In genomic region chr2:142621287-142621686, GRCh38 we compare ENCODE assay signal across 39 cellular contexts.
"Had no signal": no experiment of that assay in that cellular context is flagged by ENCODE, and none has a peak within 500 bp of the region (broad histone marks: within the 10 kb centered on the region; RNA-seq: fewer than 3 reads in every experiment).

No MANE protein-coding gene starts in this region.

- H3K4me1 Mint-ChIP-seq: activated naive CD4-positive, alpha-beta T cell treated with anti-CD3 and anti-CD28 coated beads, Interleukin-2, amount 10 ng/mL, durations not matched to agents 7 days and 5 days; activated naive CD4-positive, alpha-beta T cell treated with anti-CD3 and anti-CD28 coated beads, Interleukin-2, amount 50 U/mL, for 24 hours; activated naive CD8-positive, alpha-beta T cell treated with anti-CD3 and anti-CD28 coated beads, Interleukin-2, amount 10 ng/mL, durations not matched to agents 7 days and 5 days; activated naive CD8-positive, alpha-beta T cell treated with anti-CD3 and anti-CD28 coated beads, Interleukin-2, amount 50 U/mL, for 24 hours; activated T-helper 17 cell treated with anti-CD3 and anti-CD28 coated beads, Interleukin-2, amount 50 U/mL, for 72 hours; brain; central memory CD8-positive, alpha-beta T cell had no signal

- H3K9me3 ChIP-seq: adrenal gland, ascending aorta, body of pancreas, breast epithelium had no signal

- H3K36me3 Mint-ChIP-seq: activated naive CD4-positive, alpha-beta T cell treated with anti-CD3 and anti-CD28 coated beads, Interleukin-2, amount 10 ng/mL, durations not matched to agents 7 days and 5 days; activated naive CD4-positive, alpha-beta T cell treated with anti-CD3 and anti-CD28 coated beads, Interleukin-2, amount 50 U/mL, for 24 hours; activated naive CD4-positive, alpha-beta T cell treated with anti-CD3 and anti-CD28 coated beads, Interleukin-2, amount 50 U/mL, for 72 hours; activated naive CD8-positive, alpha-beta T cell; activated naive CD8-positive, alpha-beta T cell treated with anti-CD3 and anti-CD28 coated beads, Interleukin-2, amount 10 ng/mL, durations not matched to agents 7 days and 5 days; brain had no signal

- H3K4me3 ChIP-seq: adrenal gland, ascending aorta, body of pancreas, breast epithelium, cardiac muscle cell had no signal

- H3K4me3 Mint-ChIP-seq: activated naive CD4-positive, alpha-beta T cell treated with anti-CD3 and anti-CD28 coated beads for 36 hours; activated naive CD4-positive, alpha-beta T cell treated with anti-CD3 and anti-CD28 coated beads, Interleukin-2, amount 10 ng/mL, durations not matched to agents 7 days and 5 days; activated naive CD4-positive, alpha-beta T cell treated with anti-CD3 and anti-CD28 coated beads, Interleukin-2, amount 50 U/mL, for 24 hours; activated naive CD8-positive, alpha-beta T cell; activated naive CD8-positive, alpha-beta T cell treated with anti-CD3 and anti-CD28 coated beads, Interleukin-2, amount 10 ng/mL, durations not matched to agents 7 days and 5 days; activated naive CD8-positive, alpha-beta T cell treated with anti-CD3 and anti-CD28 coated beads, Interleukin-2, amount 50 U/mL, for 24 hours; activated T-cell treated with anti-CD3 and anti-CD28 coated beads, Interleukin-2, amount 50 U/mL, for 24 hours; activated T-cell treated with anti-CD3 and anti-CD28 coated beads, Interleukin-2, amount 50 U/mL, for 4 hours; activated T-cell treated with anti-CD3 and anti-CD28 coated beads, Interleukin-2, amount 50 U/mL, for 72 hours; activated T-helper 1 cell treated with anti-CD3 and anti-CD28 coated beads, Interleukin-12 subunit alpha, Interleukin-12 subunit beta, Interleukin-2, Interleukin-4 antibody, amounts not matched to agents 30 ng/mL and 10 ng/mL and 1 ng/mL, durations not matched to agents 14 hours and 24 hours and 36 hours; activated T-helper 17 cell treated with anti-CD3 and anti-CD28 coated beads, Interleukin-2, amount 50 U/mL, for 72 hours; brain; central memory CD8-positive, alpha-beta T cell had no signal

- DNase-seq: activated effector memory CD4-positive, alpha-beta T cell treated with anti-CD3 and anti-CD28 coated beads, Interleukin-2, amount 50 U/mL, for 16 hours; activated effector memory CD4-positive, alpha-beta T cell treated with Interleukin-2 at 50 U/mL for 16 hours; activated gamma-delta T cell; activated gamma-delta T cell treated with Interleukin-2 at 50 U/mL for 16 hours; activated naive CD4-positive, alpha-beta T cell; activated naive CD4-positive, alpha-beta T cell treated with anti-CD3 and anti-CD28 coated beads for 36 hours; activated naive CD4-positive, alpha-beta T cell treated with anti-CD3 and anti-CD28 coated beads, Interleukin-2, amount 10 ng/mL, durations not matched to agents 7 days and 5 days; activated naive CD4-positive, alpha-beta T cell treated with anti-CD3 and anti-CD28 coated beads, Interleukin-2, amount 50 U/mL, for 16 hours; activated naive CD4-positive, alpha-beta T cell treated with Interleukin-2 at 50 U/mL for 16 hours; activated naive CD8-positive, alpha-beta T cell treated with anti-CD3 and anti-CD28 coated beads, Interleukin-2, amount 10 ng/mL, durations not matched to agents 7 days and 5 days; activated naive CD8-positive, alpha-beta T cell treated with anti-CD3 and anti-CD28 coated beads, Interleukin-2, amount 50 U/mL, for 24 hours; activated T-cell treated with anti-CD3 and anti-CD28 coated beads for 4 hours; activated T-cell treated with anti-CD3 and anti-CD28 coated beads, Interleukin-2, amount 50 U/mL, for 1 hour; activated T-cell treated with anti-CD3 and anti-CD28 coated beads, Interleukin-2, amount 50 U/mL, for 24 hours; activated T-cell treated with anti-CD3 and anti-CD28 coated beads, Interleukin-2, amount 50 U/mL, for 4 hours; activated T-cell treated with anti-CD3 and anti-CD28 coated beads, Interleukin-2, amount 50 U/mL, for 48 hours; activated T-cell treated with anti-CD3 and anti-CD28 coated beads, Interleukin-2, amount 50 U/mL, for 72 hours; adrenal gland; amniotic stem cell; amygdala; anterior cingulate cortex; aorta; body of pancreas; brain microvascular endothelial cell; central memory CD4-positive, alpha-beta T cell; cerebellar nuclear complex had no signal

- H3K4me1 ChIP-seq: adrenal gland, ascending aorta, body of pancreas, breast epithelium had no signal

- H3K9me3 Mint-ChIP-seq: activated naive CD4-positive, alpha-beta T cell treated with anti-CD3 and anti-CD28 coated beads for 36 hours; activated naive CD4-positive, alpha-beta T cell treated with anti-CD3 and anti-CD28 coated beads, Interleukin-2, amount 10 ng/mL, durations not matched to agents 7 days and 5 days; activated naive CD4-positive, alpha-beta T cell treated with anti-CD3 and anti-CD28 coated beads, Interleukin-2, amount 50 U/mL, for 24 hours; activated naive CD8-positive, alpha-beta T cell treated with anti-CD3 and anti-CD28 coated beads, Interleukin-2, amount 10 ng/mL, durations not matched to agents 7 days and 5 days; activated naive CD8-positive, alpha-beta T cell treated with anti-CD3 and anti-CD28 coated beads, Interleukin-2, amount 50 U/mL, for 24 hours; activated T-cell treated with anti-CD3 and anti-CD28 coated beads, Interleukin-2, amount 50 U/mL, for 24 hours; activated T-cell treated with anti-CD3 and anti-CD28 coated beads, Interleukin-2, amount 50 U/mL, for 4 hours; activated T-cell treated with anti-CD3 and anti-CD28 coated beads, Interleukin-2, amount 50 U/mL, for 72 hours; activated T-helper 1 cell treated with anti-CD3 and anti-CD28 coated beads, Interleukin-12 subunit alpha, Interleukin-12 subunit beta, Interleukin-2, Interleukin-4 antibody, amounts not matched to agents 30 ng/mL and 10 ng/mL and 1 ng/mL, durations not matched to agents 14 hours and 24 hours and 36 hours; activated T-helper 2 cell treated with anti-CD3 and anti-CD28 coated beads, Interferon-gamma antibody, Interleukin-2, Interleukin-4, amounts not matched to agents 10 μg/mL and 5 μg/mL and 100 μg/mL, durations not matched to agents 14 hours and 24 hours and 36 hours; brain had no signal

- FAIRE-seq: astrocyte, bronchial epithelial cell had no signal

- H3K36me3 ChIP-seq: adrenal gland, ascending aorta, brain microvascular endothelial cell, breast epithelium, cardiac muscle cell had no signal

- H3K27me3 ChIP-seq: adrenal gland, ascending aorta, body of pancreas, brain microvascular endothelial cell, breast epithelium, cardiac muscle cell had no signal

- H3K27ac Mint-ChIP-seq: activated naive CD4-positive, alpha-beta T cell treated with anti-CD3 and anti-CD28 coated beads for 36 hours; activated naive CD4-positive, alpha-beta T cell treated with anti-CD3 and anti-CD28 coated beads, Interleukin-2, amount 10 ng/mL, durations not matched to agents 7 days and 5 days; activated naive CD4-positive, alpha-beta T cell treated with anti-CD3 and anti-CD28 coated beads, Interleukin-2, amount 50 U/mL, for 24 hours; activated naive CD4-positive, alpha-beta T cell treated with anti-CD3 and anti-CD28 coated beads, Interleukin-2, amount 50 U/mL, for 72 hours; activated naive CD8-positive, alpha-beta T cell; activated naive CD8-positive, alpha-beta T cell treated with anti-CD3 and anti-CD28 coated beads, Interleukin-2, amount 10 ng/mL, durations not matched to agents 7 days and 5 days; activated naive CD8-positive, alpha-beta T cell treated with anti-CD3 and anti-CD28 coated beads, Interleukin-2, amount 50 U/mL, for 24 hours; activated T-cell treated with anti-CD3 and anti-CD28 coated beads, Interleukin-2, amount 50 U/mL, for 24 hours; activated T-cell treated with anti-CD3 and anti-CD28 coated beads, Interleukin-2, amount 50 U/mL, for 72 hours; activated T-helper 1 cell treated with anti-CD3 and anti-CD28 coated beads, Interleukin-12 subunit alpha, Interleukin-12 subunit beta, Interleukin-2, Interleukin-4 antibody, amounts not matched to agents 30 ng/mL and 10 ng/mL and 1 ng/mL, durations not matched to agents 14 hours and 24 hours and 36 hours; activated T-helper 17 cell treated with anti-CD3 and anti-CD28 coated beads, Interleukin-2, amount 50 U/mL, for 72 hours; activated T-helper 2 cell treated with anti-CD3 and anti-CD28 coated beads, Interferon-gamma antibody, Interleukin-2, Interleukin-4, amounts not matched to agents 10 μg/mL and 5 μg/mL and 100 μg/mL, durations not matched to agents 14 hours and 24 hours and 36 hours; brain had no signal

- H3K27me3 Mint-ChIP-seq: activated naive CD4-positive, alpha-beta T cell treated with anti-CD3 and anti-CD28 coated beads, Interleukin-2, amount 10 ng/mL, durations not matched to agents 7 days and 5 days; activated naive CD4-positive, alpha-beta T cell treated with anti-CD3 and anti-CD28 coated beads, Interleukin-2, amount 50 U/mL, for 24 hours; activated naive CD8-positive, alpha-beta T cell; activated naive CD8-positive, alpha-beta T cell treated with anti-CD3 and anti-CD28 coated beads, Interleukin-2, amount 10 ng/mL, durations not matched to agents 7 days and 5 days; activated naive CD8-positive, alpha-beta T cell treated with anti-CD3 and anti-CD28 coated beads, Interleukin-2, amount 50 U/mL, for 24 hours; activated T-cell treated with anti-CD3 and anti-CD28 coated beads, Interleukin-2, amount 50 U/mL, for 24 hours; activated T-helper 17 cell treated with anti-CD3 and anti-CD28 coated beads, Interleukin-2, amount 50 U/mL, for 72 hours; central memory CD8-positive, alpha-beta T cell had no signal

- H3K27ac ChIP-seq: adrenal gland, ascending aorta, body of pancreas, brain microvascular endothelial cell, breast epithelium, cardiac muscle cell had no signal
